ENCODE assay signal across 1 cellular context in the genomic region with DNA sequence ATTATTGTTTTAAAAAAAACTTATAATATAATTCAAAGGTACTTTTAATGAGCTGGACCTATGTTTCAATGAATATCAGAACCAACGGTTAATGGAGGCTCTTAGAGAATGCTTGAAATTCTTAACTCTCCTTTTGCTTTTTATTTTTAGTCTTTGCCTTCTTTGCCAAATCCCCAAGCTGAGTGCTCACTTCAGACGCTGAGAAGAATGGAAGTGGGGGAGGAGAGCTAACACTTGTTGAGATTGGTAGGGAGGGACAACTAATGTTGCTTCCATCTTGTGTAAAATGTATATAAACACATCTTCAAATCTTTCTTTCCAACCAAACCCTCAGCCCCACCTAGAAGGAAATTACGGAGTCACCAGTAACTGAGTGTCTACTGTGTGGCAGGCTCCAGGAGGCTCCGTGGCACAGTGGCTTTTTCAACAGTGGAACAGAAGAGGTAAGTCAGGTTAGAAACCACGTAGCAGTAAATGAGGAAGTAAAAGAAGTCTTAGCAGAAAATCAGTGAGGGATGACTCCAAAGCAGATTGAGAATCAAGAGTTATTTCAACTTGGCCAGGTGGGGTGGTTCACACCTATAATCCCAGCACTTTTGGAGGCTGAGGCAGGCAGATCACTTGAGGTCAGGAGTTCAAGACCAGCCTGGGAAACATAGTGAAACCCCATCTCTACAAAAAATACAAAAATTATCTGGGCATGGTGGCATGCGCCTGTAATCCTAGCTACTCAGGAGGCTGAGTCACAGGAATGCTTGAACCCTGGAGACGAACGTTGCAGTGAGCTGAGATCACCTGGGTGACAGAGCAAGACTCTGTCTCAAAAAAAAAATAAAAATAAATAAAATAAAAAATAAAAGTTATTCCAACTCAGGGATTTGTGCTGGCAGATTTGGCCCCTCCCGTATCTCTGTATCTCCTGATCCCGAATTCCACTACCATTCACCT.
TF ChIP-seq lines count a peak whose summit lies in the region.

No MANE protein-coding gene starts in this region.

TF ChIP-seq in GM12878, 131 proteins besides CTCF, POLR2A, EP300 and RAD21 (continued from another document and continues in another):
- TF ChIP-seq, protein P1, sequence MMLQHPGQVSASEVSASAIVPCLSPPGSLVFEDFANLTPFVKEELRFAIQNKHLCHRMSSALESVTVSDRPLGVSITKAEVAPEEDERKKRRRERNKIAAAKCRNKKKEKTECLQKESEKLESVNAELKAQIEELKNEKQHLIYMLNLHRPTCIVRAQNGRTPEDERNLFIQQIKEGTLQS (IDR thresholded peaks at IDR 0.05; ENCODE audit: borderline replicate concordance, extremely low read depth, low read depth, low read length), result no peak
- TF ChIP-seq IKZF2 (IDR thresholded peaks at IDR 0.05), result peak; percentile 36 to 64; a peak in 2 of 4 replicates
- no peak for TF ChIP-seq IRF4 (IDR thresholded peaks at IDR 0.05; ENCODE audit: low read depth, low read length)
- no peak for TF ChIP-seq LARP7 (IDR thresholded peaks at IDR 0.05)
- TF ChIP-seq PAX5 (IDR thresholded peaks at IDR 0.05; ENCODE audit: borderline replicate concordance, low read depth, low read length), result no peak
- no peak for TF ChIP-seq SIX5 (IDR thresholded peaks at IDR 0.05; ENCODE audit: low read depth, low read length, severe bottlenecking)
- TF ChIP-seq RUNX3 (IDR thresholded peaks at IDR 0.05; ENCODE audit: low read length), result peak; percentile 38; the same call in 1 of the 2 replicates
- TF ChIP-seq YBX1 (IDR thresholded peaks at IDR 0.05), result no peak
- TF ChIP-seq EZH2 (IDR thresholded peaks at IDR 0.05; ENCODE audit: borderline replicate concordance, control insufficient read depth, low read depth, low read length), result no peak
- TF ChIP-seq CEBPB (IDR thresholded peaks at IDR 0.05; ENCODE audit: borderline replicate concordance in 1 of 2, low read depth in 2 of 2, low read length in 2 of 2), result no peak
- TF ChIP-seq CHD1 (IDR thresholded peaks at IDR 0.05; ENCODE audit: low read depth, low read length), result no peak
- no peak for TF ChIP-seq TAF1 (IDR thresholded peaks at IDR 0.05; ENCODE audit: borderline replicate concordance, low read depth, low read length)
- peak; percentile 43; the same call in 1 of the 2 replicates for TF ChIP-seq MTA2 (IDR thresholded peaks at IDR 0.05; ENCODE audit: low read depth)
- no peak for TF ChIP-seq MEF2A (IDR thresholded peaks at IDR 0.05; ENCODE audit: insufficient read depth, low read depth, low read length)
- TF ChIP-seq, protein P2, sequence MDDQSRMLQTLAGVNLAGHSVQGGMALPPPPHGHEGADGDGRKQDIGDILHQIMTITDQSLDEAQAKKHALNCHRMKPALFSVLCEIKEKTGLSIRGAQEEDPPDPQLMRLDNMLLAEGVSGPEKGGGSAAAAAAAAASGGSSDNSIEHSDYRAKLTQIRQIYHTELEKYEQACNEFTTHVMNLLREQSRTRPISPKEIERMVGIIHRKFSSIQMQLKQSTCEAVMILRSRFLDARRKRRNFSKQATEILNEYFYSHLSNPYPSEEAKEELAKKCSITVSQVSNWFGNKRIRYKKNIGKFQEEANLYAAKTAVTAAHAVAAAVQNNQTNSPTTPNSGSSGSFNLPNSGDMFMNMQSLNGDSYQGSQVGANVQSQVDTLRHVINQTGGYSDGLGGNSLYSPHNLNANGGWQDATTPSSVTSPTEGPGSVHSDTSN (IDR thresholded peaks at IDR 0.05; ENCODE audit: insufficient replicate concordance, low read depth, low read length), result no peak
- TF ChIP-seq MXI1 (IDR thresholded peaks at IDR 0.05; ENCODE audit: low read depth, low read length), result no peak
- TF ChIP-seq, protein P3, sequence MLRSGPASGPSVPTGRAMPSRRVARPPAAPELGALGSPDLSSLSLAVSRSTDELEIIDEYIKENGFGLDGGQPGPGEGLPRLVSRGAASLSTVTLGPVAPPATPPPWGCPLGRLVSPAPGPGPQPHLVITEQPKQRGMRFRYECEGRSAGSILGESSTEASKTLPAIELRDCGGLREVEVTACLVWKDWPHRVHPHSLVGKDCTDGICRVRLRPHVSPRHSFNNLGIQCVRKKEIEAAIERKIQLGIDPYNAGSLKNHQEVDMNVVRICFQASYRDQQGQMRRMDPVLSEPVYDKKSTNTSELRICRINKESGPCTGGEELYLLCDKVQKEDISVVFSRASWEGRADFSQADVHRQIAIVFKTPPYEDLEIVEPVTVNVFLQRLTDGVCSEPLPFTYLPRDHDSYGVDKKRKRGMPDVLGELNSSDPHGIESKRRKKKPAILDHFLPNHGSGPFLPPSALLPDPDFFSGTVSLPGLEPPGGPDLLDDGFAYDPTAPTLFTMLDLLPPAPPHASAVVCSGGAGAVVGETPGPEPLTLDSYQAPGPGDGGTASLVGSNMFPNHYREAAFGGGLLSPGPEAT (IDR thresholded peaks at IDR 0.05; ENCODE audit: low read depth), result peak; percentile 63; the same call in 1 of the 2 replicates
- TF ChIP-seq, protein P4, sequence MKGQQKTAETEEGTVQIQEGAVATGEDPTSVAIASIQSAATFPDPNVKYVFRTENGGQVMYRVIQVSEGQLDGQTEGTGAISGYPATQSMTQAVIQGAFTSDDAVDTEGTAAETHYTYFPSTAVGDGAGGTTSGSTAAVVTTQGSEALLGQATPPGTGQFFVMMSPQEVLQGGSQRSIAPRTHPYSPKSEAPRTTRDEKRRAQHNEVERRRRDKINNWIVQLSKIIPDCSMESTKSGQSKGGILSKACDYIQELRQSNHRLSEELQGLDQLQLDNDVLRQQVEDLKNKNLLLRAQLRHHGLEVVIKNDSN (IDR thresholded peaks at IDR 0.05; ENCODE audit: borderline replicate concordance, extremely low read length, insufficient read depth, low read depth, low read length), result no peak
- TF ChIP-seq NFYA (IDR thresholded peaks at IDR 0.05; ENCODE audit: borderline replicate concordance, low read depth, low read length), result no peak
- TF ChIP-seq KLF5 (IDR thresholded peaks at IDR 0.05; ENCODE audit: partially characterized antibody), result no peak
- TF ChIP-seq, protein P5, sequence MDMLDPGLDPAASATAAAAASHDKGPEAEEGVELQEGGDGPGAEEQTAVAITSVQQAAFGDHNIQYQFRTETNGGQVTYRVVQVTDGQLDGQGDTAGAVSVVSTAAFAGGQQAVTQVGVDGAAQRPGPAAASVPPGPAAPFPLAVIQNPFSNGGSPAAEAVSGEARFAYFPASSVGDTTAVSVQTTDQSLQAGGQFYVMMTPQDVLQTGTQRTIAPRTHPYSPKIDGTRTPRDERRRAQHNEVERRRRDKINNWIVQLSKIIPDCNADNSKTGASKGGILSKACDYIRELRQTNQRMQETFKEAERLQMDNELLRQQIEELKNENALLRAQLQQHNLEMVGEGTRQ (IDR thresholded peaks at IDR 0.05; ENCODE audit: borderline replicate concordance, low read depth, low read length), result no peak
- TF ChIP-seq CHD2 (IDR thresholded peaks at IDR 0.05; ENCODE audit: borderline replicate concordance, low read depth, low read length), result no peak
- no peak for TF ChIP-seq PAX8 (IDR thresholded peaks at IDR 0.05)
- no peak for TF ChIP-seq BMI1 (IDR thresholded peaks at IDR 0.05; ENCODE audit: borderline replicate concordance)
- TF ChIP-seq ZNF207 (IDR thresholded peaks at IDR 0.05; ENCODE audit: borderline replicate concordance), result no peak
- TF ChIP-seq NR2C1 (IDR thresholded peaks at IDR 0.05), result no peak
- no peak for TF ChIP-seq SMARCA5 (IDR thresholded peaks at IDR 0.05)
- no peak for TF ChIP-seq TCF3 (IDR thresholded peaks at IDR 0.05; ENCODE audit: borderline replicate concordance, insufficient read depth, low read depth, low read length)
- TF ChIP-seq TCF7 (IDR thresholded peaks at IDR 0.05; ENCODE audit: borderline replicate concordance), result no peak
- TF ChIP-seq, protein P6, sequence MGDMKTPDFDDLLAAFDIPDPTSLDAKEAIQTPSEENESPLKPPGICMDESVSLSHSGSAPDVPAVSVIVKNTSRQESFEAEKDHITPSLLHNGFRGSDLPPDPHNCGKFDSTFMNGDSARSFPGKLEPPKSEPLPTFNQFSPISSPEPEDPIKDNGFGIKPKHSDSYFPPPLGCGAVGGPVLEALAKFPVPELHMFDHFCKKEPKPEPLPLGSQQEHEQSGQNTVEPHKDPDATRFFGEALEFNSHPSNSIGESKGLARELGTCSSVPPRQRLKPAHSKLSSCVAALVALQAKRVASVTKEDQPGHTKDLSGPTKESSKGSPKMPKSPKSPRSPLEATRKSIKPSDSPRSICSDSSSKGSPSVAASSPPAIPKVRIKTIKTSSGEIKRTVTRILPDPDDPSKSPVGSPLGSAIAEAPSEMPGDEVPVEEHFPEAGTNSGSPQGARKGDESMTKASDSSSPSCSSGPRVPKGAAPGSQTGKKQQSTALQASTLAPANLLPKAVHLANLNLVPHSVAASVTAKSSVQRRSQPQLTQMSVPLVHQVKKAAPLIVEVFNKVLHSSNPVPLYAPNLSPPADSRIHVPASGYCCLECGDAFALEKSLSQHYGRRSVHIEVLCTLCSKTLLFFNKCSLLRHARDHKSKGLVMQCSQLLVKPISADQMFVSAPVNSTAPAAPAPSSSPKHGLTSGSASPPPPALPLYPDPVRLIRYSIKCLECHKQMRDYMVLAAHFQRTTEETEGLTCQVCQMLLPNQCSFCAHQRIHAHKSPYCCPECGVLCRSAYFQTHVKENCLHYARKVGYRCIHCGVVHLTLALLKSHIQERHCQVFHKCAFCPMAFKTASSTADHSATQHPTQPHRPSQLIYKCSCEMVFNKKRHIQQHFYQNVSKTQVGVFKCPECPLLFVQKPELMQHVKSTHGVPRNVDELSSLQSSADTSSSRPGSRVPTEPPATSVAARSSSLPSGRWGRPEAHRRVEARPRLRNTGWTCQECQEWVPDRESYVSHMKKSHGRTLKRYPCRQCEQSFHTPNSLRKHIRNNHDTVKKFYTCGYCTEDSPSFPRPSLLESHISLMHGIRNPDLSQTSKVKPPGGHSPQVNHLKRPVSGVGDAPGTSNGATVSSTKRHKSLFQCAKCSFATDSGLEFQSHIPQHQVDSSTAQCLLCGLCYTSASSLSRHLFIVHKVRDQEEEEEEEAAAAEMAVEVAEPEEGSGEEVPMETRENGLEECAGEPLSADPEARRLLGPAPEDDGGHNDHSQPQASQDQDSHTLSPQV (IDR thresholded peaks at IDR 0.05), result no peak
- 0 out of 2 replicates have a peak, but pooled peaks have one; percentile 39 for TF ChIP-seq ZNF217 (IDR thresholded peaks at IDR 0.05)
- TF ChIP-seq NRF1 (conservative IDR thresholded peaks at IDR 0.05; ENCODE audit: low read depth, low read length), result no peak
- TF ChIP-seq SUPT20H (IDR thresholded peaks at IDR 0.05; ENCODE audit: borderline replicate concordance, control insufficient read depth, low read depth, low read length), result no peak
- TF ChIP-seq RB1 (IDR thresholded peaks at IDR 0.05; ENCODE audit: borderline replicate concordance), result no peak
- TF ChIP-seq ESRRA (IDR thresholded peaks at IDR 0.05; ENCODE audit: low read length), result no peak
- no peak for TF ChIP-seq MYC (IDR thresholded peaks at IDR 0.05; ENCODE audit: insufficient read depth, insufficient read length, insufficient replicate concordance, low read length, severe bottlenecking)
- TF ChIP-seq CHD4 (IDR thresholded peaks at IDR 0.05), result no peak
- no peak for TF ChIP-seq ZNF622 (IDR thresholded peaks at IDR 0.05)
- TF ChIP-seq, protein P7, sequence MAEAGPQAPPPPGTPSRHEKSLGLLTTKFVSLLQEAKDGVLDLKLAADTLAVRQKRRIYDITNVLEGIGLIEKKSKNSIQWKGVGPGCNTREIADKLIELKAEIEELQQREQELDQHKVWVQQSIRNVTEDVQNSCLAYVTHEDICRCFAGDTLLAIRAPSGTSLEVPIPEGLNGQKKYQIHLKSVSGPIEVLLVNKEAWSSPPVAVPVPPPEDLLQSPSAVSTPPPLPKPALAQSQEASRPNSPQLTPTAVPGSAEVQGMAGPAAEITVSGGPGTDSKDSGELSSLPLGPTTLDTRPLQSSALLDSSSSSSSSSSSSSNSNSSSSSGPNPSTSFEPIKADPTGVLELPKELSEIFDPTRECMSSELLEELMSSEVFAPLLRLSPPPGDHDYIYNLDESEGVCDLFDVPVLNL (IDR thresholded peaks at IDR 0.05; ENCODE audit: low read depth, low read length), result no peak
- peak; percentile 19; the same call in 1 of the 2 replicates for TF ChIP-seq NFIC (IDR thresholded peaks at IDR 0.05; ENCODE audit: low read depth, low read length)
- TF ChIP-seq, protein P8, sequence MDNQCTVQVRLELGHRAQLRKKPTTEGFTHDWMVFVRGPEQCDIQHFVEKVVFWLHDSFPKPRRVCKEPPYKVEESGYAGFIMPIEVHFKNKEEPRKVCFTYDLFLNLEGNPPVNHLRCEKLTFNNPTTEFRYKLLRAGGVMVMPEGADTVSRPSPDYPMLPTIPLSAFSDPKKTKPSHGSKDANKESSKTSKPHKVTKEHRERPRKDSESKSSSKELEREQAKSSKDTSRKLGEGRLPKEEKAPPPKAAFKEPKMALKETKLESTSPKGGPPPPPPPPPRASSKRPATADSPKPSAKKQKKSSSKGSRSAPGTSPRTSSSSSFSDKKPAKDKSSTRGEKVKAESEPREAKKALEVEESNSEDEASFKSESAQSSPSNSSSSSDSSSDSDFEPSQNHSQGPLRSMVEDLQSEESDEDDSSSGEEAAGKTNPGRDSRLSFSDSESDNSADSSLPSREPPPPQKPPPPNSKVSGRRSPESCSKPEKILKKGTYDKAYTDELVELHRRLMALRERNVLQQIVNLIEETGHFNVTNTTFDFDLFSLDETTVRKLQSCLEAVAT (IDR thresholded peaks at IDR 0.05), result no peak
- no peak for TF ChIP-seq FOS (IDR thresholded peaks at IDR 0.05; ENCODE audit: borderline replicate concordance, extremely low read depth, insufficient read length)
- TF ChIP-seq, protein P9, sequence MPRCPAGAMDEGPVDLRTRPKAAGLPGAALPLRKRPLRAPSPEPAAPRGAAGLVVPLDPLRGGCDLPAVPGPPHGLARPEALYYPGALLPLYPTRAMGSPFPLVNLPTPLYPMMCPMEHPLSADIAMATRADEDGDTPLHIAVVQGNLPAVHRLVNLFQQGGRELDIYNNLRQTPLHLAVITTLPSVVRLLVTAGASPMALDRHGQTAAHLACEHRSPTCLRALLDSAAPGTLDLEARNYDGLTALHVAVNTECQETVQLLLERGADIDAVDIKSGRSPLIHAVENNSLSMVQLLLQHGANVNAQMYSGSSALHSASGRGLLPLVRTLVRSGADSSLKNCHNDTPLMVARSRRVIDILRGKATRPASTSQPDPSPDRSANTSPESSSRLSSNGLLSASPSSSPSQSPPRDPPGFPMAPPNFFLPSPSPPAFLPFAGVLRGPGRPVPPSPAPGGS (IDR thresholded peaks at IDR 0.05; ENCODE audit: borderline replicate concordance, insufficient read depth, low read depth, low read length, poor library complexity, severe bottlenecking), result no peak
- TF ChIP-seq CREM (IDR thresholded peaks at IDR 0.05; ENCODE audit: low read depth), result 0 out of 2 replicates have a peak, but pooled peaks have one; percentile 22
- TF ChIP-seq, protein P10, sequence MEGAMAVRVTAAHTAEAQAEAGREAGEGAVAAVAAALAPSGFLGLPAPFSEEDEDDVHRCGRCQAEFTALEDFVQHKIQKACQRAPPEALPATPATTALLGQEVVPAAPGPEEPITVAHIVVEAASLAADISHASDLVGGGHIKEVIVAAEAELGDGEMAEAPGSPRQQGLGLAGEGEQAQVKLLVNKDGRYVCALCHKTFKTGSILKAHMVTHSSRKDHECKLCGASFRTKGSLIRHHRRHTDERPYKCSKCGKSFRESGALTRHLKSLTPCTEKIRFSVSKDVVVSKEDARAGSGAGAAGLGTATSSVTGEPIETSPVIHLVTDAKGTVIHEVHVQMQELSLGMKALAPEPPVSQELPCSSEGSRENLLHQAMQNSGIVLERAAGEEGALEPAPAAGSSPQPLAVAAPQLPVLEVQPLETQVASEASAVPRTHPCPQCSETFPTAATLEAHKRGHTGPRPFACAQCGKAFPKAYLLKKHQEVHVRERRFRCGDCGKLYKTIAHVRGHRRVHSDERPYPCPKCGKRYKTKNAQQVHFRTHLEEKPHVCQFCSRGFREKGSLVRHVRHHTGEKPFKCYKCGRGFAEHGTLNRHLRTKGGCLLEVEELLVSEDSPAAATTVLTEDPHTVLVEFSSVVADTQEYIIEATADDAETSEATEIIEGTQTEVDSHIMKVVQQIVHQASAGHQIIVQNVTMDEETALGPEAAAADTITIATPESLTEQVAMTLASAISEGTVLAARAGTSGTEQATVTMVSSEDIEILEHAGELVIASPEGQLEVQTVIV (IDR thresholded peaks at IDR 0.05; ENCODE audit: borderline replicate concordance, partially characterized antibody), result no peak
